In the genomic region with DNA sequence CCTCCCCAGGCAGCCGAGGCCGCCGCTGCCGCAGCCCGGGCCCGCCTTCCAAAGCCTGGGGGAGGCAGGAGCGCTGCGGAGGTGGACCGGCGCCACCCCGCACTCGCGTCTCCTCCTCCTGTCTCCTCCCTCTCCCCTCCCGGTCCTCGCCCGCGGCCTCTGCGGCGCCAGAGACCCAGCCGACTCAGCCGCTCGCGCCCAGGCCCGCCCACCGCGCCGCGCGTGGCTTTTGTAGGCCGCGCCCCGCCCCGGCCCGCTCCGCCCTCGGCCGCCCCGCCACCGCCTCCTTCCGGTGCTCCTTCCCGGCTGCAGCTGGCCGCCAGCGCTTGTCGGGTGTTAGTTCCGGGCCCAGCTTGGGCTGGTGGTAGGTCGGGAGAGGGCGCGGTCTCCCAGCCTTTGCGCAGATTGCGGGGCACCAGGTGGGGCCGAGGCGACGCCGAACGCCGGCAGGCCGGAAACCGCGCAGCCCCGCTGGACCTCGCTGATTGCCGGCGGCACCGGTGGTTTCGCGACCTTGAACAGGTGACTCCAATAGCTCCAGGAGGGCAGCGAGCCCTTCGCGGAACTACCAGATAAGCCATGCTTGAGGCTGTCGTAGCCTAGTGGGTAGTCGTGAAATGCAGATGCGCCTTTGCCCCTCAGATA, we compare ENCODE assay signal across 8 cellular contexts.
DNase-seq lines count a peak whose midpoint lies in the region; ATAC-seq and TF ChIP-seq lines count a peak whose summit lies in the region.

A gene with protein sequence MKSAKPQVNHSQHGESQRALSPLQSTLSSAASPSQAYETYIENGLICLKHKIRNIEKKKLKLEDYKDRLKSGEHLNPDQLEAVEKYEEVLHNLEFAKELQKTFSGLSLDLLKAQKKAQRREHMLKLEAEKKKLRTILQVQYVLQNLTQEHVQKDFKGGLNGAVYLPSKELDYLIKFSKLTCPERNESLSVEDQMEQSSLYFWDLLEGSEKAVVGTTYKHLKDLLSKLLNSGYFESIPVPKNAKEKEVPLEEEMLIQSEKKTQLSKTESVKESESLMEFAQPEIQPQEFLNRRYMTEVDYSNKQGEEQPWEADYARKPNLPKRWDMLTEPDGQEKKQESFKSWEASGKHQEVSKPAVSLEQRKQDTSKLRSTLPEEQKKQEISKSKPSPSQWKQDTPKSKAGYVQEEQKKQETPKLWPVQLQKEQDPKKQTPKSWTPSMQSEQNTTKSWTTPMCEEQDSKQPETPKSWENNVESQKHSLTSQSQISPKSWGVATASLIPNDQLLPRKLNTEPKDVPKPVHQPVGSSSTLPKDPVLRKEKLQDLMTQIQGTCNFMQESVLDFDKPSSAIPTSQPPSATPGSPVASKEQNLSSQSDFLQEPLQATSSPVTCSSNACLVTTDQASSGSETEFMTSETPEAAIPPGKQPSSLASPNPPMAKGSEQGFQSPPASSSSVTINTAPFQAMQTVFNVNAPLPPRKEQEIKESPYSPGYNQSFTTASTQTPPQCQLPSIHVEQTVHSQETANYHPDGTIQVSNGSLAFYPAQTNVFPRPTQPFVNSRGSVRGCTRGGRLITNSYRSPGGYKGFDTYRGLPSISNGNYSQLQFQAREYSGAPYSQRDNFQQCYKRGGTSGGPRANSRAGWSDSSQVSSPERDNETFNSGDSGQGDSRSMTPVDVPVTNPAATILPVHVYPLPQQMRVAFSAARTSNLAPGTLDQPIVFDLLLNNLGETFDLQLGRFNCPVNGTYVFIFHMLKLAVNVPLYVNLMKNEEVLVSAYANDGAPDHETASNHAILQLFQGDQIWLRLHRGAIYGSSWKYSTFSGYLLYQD (minus strand): TSS at position 202 of the 645 bp plus-strand sequence. CDS start 1,431 bp downstream, outside the sequence.

- H3K9ac ChIP-seq in SK-N-MC (ENCODE audit: insufficient read length), result peak within 1 kb of the TSS; percentile 74

- ATAC-seq in HG02588 (IDR thresholded peaks at IDR 0.05; ENCODE audit: unreplicated experiment), result peak; percentile 93

- H3K9me3 ChIP-seq in SK-N-MC (ENCODE audit: low read depth, low read length), result no peaks in the 10 kb centered on the region

- CTCF ChIA-PET in GM10248 (lab: Yijun Ruan, JAX), result interaction anchor here (0.6 to 4.0 kb wide), 8 partner anchors 10 to 93 kb away, joined by 3 to 25 read pairs (median 4); no protein-coding TSS in a partner anchor

- DNase-seq in GM10248 (ENCODE audit: extremely low spot score), result peak; percentile 92
- DNase-seq in NB4 (ENCODE audit: low read depth), result peak; percentile 96
- DNase-seq in SK-N-MC (ENCODE audit: low read depth, low spot score), result no peak
- DNase-seq in activated naive CD4-positive, alpha-beta T cell treated with anti-CD3 and anti-CD28 coated beads, Interleukin-2, amount 50 U/mL, for 16 hours, result peak; percentile 95
- peak; percentile 89 for DNase-seq in germinal center (ENCODE audit: low spot score)
- peak; percentile 58 for DNase-seq in non-pigmented ciliary epithelial cell (ENCODE audit: low read depth)
- DNase-seq in substantia nigra (lab: John Stamatoyannopoulos, UW), result peak; percentile 63 to 97 (median 88)

- POLR2A ChIA-PET in GM10248 (lab: Yijun Ruan, JAX), result no interaction called here

- H3K27ac ChIP-seq in SK-N-MC (no peak within 1 kb of the TSS), substantia nigra (ENCODE audit: low read depth, low read length, poor library complexity, severe bottlenecking) (peak within 1 kb of the TSS; percentile 80)

- no peaks in the 10 kb centered on the region for H3K36me3 ChIP-seq in SK-N-MC (ENCODE audit: insufficient read depth, low read length)

- TF ChIP-seq CTCF in GM10248 (IDR thresholded peaks at IDR 0.05; ENCODE audit: control extremely low read depth, extremely low read depth, low read depth, missing control alignments) (peak; percentile 64), NB4 (IDR thresholded peaks at IDR 0.05; ENCODE audit: low read depth, low read length) (no peak)

- TF ChIP-seq POLR2A in NB4 (IDR thresholded peaks at IDR 0.05; ENCODE audit: extremely low read depth, insufficient read length), result peak; percentile 57

- H3K4me3 ChIP-seq in NB4 (ENCODE audit: low read depth, low read length) (peak within 1 kb of the TSS; percentile 73), SK-N-MC (peak within 1 kb of the TSS; percentile 85)
